In genomic region chr6:33416386-33417126, GRCh38 we compare ENCODE assay signal across 9 cellular contexts. TPM values are rescaled to one million over a fixed set of nuclear protein-coding genes. Genes with fewer than 3 reads are reported as not detected.
DNase-seq lines count a peak whose midpoint lies in the region; ATAC-seq and TF ChIP-seq lines count a peak whose summit lies in the region.
"Had no signal": no experiment of that assay in that cellular context is flagged by ENCODE, and none has a peak within 500 bp of the region (broad histone marks: within the 10 kb centered on the region; RNA-seq: fewer than 3 reads in every experiment).

No MANE protein-coding gene starts in this region.

- peaks cover 55% of the 10 kb centered on the region for H3K36me3 Mint-ChIP-seq in CD8-positive, alpha-beta T cell

- no peak for TF ChIP-seq EP300 in neural cell (conservative IDR thresholded peaks at IDR 0.05; ENCODE audit: poor library complexity, severe bottlenecking)

- peaks cover 39% of the 10 kb centered on the region for H3K79me2 ChIP-seq in neural cell (replicated peaks; ENCODE audit: insufficient read depth, low read length)

- no peaks in the 10 kb centered on the region for H3K27me3 Mint-ChIP-seq in CD8-positive, alpha-beta T cell (ENCODE audit: low read depth)

- H3K27ac ChIP-seq in CD8-positive, alpha-beta T cell (ENCODE audit: low read depth, low read length) = peak overlapping the region; percentile 80
- H3K27ac ChIP-seq in neural cell (ENCODE audit: low read length) = peak overlapping the region; percentile 92

- intact Hi-C loops in CD8-positive, alpha-beta T cell (cut with DNase I, micrococcal nuclease) = loop anchor here (5.0 to 10.0 kb wide), 6 partner anchors 214 to 1292 kb away; partner anchors contain the start of genes GPSM3 (in 2 of the 2), PBX2 (in 2 of the 2), ATF6B (in 1 of the 2) and HMGA1 (in 1 of the 2)

- TF ChIP-seq RAD21 in neural cell (conservative IDR thresholded peaks at IDR 0.05) = no peak

- no peak for DNase-seq in CD8-positive, alpha-beta T cell
- DNase-seq in M059J (ENCODE audit: low read depth) = peak; percentile 54
- DNase-seq in choroid plexus epithelial cell (ENCODE audit: low read depth) = no peak
- DNase-seq in GF-D8 (lab: John Stamatoyannopoulos, UW) = no peak
- no peak for DNase-seq in NCI-H1436 treated with DMSO at 0.1 percent for 48 hours (lab: John Stamatoyannopoulos, UW)
- DNase-seq in KG1 (lab: John Stamatoyannopoulos, UW) = no peak
- DNase-seq: occipital lobe had no signal

- H3K4me1 ChIP-seq in CD8-positive, alpha-beta T cell (ENCODE audit: insufficient read depth, low read length) = peaks cover 82% of the 10 kb centered on the region

- H3K4me3 ChIP-seq in CD8-positive, alpha-beta T cell (ENCODE audit: low read depth, low read length) = peak overlapping the region; percentile 70
- H3K4me3 ChIP-seq in choroid plexus epithelial cell (ENCODE audit: low read depth, low read length) = peak overlapping the region; percentile 69
- H3K4me3 ChIP-seq in neural cell (ENCODE audit: low read length) = peak overlapping the region; percentile 87

- H3K4me2 ChIP-seq in neural cell (ENCODE audit: low read length) = peak overlapping the region; percentile 74

- H3K9me2 ChIP-seq in neural cell (ENCODE audit: insufficient read depth, low read length) = no peaks in the 10 kb centered on the region

- H3K27ac Mint-ChIP-seq in CD8-positive, alpha-beta T cell = peak overlapping the region; percentile 97

- peaks cover 84% of the 10 kb centered on the region for H3K4me1 Mint-ChIP-seq in CD8-positive, alpha-beta T cell (ENCODE audit: low read depth)

- POLR2A ChIA-PET in CD8-positive, alpha-beta T cell (lab: Charles Lee) = interaction anchor here (0.9 to 3.6 kb wide), 7 partner anchors 9 to 445 kb away, joined by 3 to 13 read pairs (median 3); partner anchors contain the start of genes PFDN6 and WDR46

- CTCF ChIA-PET in CD8-positive, alpha-beta T cell (lab: Charles Lee) = interaction anchor here (1.2 to 1.7 kb wide), 4 partner anchors 9 to 26 kb away, joined by 4 to 6 read pairs (median 5); no protein-coding TSS in a partner anchor

- H3K9ac ChIP-seq in neural cell (ENCODE audit: low read length) = peak overlapping the region; percentile 96

- no peak for ATAC-seq in CD8-positive, alpha-beta T cell
- no peak for ATAC-seq in GM21576 (IDR thresholded peaks at IDR 0.05; ENCODE audit: unreplicated experiment)

- peak overlapping the region; percentile 94 for H3K4me3 Mint-ChIP-seq in CD8-positive, alpha-beta T cell

- peaks cover 10% of the 10 kb centered on the region for H3F3A ChIP-seq in neural cell (ENCODE audit: insufficient read depth, low read length, poor library complexity, severe bottlenecking)

- no peaks in the 10 kb centered on the region for H3K9me3 ChIP-seq in CD8-positive, alpha-beta T cell (ENCODE audit: low read length)
- no peaks in the 10 kb centered on the region for H3K9me3 ChIP-seq in neural cell (ENCODE audit: low read length)

- no peaks in the 10 kb centered on the region for H4K20me1 ChIP-seq in neural cell (ENCODE audit: insufficient read depth)

- peaks cover 22% of the 10 kb centered on the region for H3K36me3 ChIP-seq in CD8-positive, alpha-beta T cell (ENCODE audit: insufficient read depth, low read length)
- peaks cover 4% of the 10 kb centered on the region for H3K36me3 ChIP-seq in neural cell (ENCODE audit: insufficient read depth, low read length)

- no peak overlapping the region for H2AFZ ChIP-seq in neural cell (ENCODE audit: low read depth, low read length)

- H3K27me3 ChIP-seq in CD8-positive, alpha-beta T cell (ENCODE audit: insufficient read depth, low read length) = no peaks in the 10 kb centered on the region
- no peaks in the 10 kb centered on the region for H3K27me3 ChIP-seq in neural cell (ENCODE audit: insufficient read depth, low read depth, low read length)

- H3K9me3 Mint-ChIP-seq in CD8-positive, alpha-beta T cell = no peaks in the 10 kb centered on the region

- no peak for TF ChIP-seq CTCF in CD8-positive, alpha-beta T cell (IDR thresholded peaks at IDR 0.05)
- TF ChIP-seq CTCF in choroid plexus epithelial cell (conservative IDR thresholded peaks at IDR 0.05; ENCODE audit: low read depth, low read length) (no peak), neural cell (IDR thresholded peaks at IDR 0.05; ENCODE audit: poor library complexity, severe bottlenecking) (no peak)

TF ChIP-seq in neural cell, 6 proteins besides CTCF, POLR2A, EP300 and RAD21:
- TF ChIP-seq EZH2 (IDR thresholded peaks at IDR 0.05; ENCODE audit: borderline replicate concordance, insufficient read depth, low read length, poor library complexity, severe bottlenecking) = no peak
- no peak for TF ChIP-seq POLR2AphosphoS5 (IDR thresholded peaks at IDR 0.05)
- TF ChIP-seq MXI1 (conservative IDR thresholded peaks at IDR 0.05; ENCODE audit: poor library complexity, severe bottlenecking) = no peak
- TF ChIP-seq SMC3 (conservative IDR thresholded peaks at IDR 0.05; ENCODE audit: poor library complexity) = no peak
- no peak for TF ChIP-seq REST (IDR thresholded peaks at IDR 0.05; ENCODE audit: borderline replicate concordance)
- no peak for TF ChIP-seq TAF1 (IDR thresholded peaks at IDR 0.05; ENCODE audit: low read depth)
TF ChIP-seq in neural cell: peak in this region for 0.

RNA-seq across cellular contexts. Expression of gene CUTA, which starts 1.4 kb away (rescaled TPM):
- 100 to 1,000 TPM; 159 to 177 TPM for total RNA-seq in CD8-positive, alpha-beta T cell
- total RNA-seq in M059J (2014; rRNA removed; shearing (Covaris generic)) = 610 and 623 TPM in 2 replicates
- 341 and 343 TPM in 2 replicates for polyA plus RNA-seq in neural cell
- 124 and 125 TPM in 2 replicates for polyA minus RNA-seq in neural cell

RNA-seq across cellular contexts. Expression of gene SYNGAP1, which starts 3.3 kb away (rescaled TPM):
- 10 to 100 TPM; 54.3 to 64.1 TPM for total RNA-seq in CD8-positive, alpha-beta T cell
- 2.5 and 5.7 TPM in 2 replicates for total RNA-seq in M059J (2014; rRNA removed; shearing (Covaris generic))
- polyA plus RNA-seq in neural cell = 4.3 and 5.9 TPM in 2 replicates
- polyA minus RNA-seq in neural cell = 24.0 and 24.1 TPM in 2 replicates

RNA-seq across cellular contexts. Expression of gene PHF1, which starts 5.7 kb away (rescaled TPM):
- total RNA-seq in CD8-positive, alpha-beta T cell = 100 to 1,000 TPM; 560 to 588 TPM
- 61.9 and 67.3 TPM in 2 replicates for total RNA-seq in M059J (2014; rRNA removed; shearing (Covaris generic))
- polyA plus RNA-seq in neural cell = 102 and 112 TPM in 2 replicates
- 33.4 and 34.6 TPM in 2 replicates for polyA minus RNA-seq in neural cell

RNA-seq across cellular contexts. Expression of gene KIFC1, which starts 24.9 kb away (rescaled TPM):
- 1 to 10 TPM; 1.6 to 2.1 TPM for total RNA-seq in CD8-positive, alpha-beta T cell
- 130 and 159 TPM in 2 replicates for total RNA-seq in M059J (2014; rRNA removed; shearing (Covaris generic))
- 0.52 and 2.1 TPM in 2 replicates for polyA plus RNA-seq in neural cell
- polyA minus RNA-seq in neural cell = 1.2 and 1.4 TPM in 2 replicates

RNA-seq across cellular contexts. Expression of gene ZBTB9, which starts 37.8 kb away (rescaled TPM):
- 1 to 10 TPM; 7.1 to 9.5 TPM for total RNA-seq in CD8-positive, alpha-beta T cell
- total RNA-seq in M059J (2014; rRNA removed; shearing (Covaris generic)) = 6.6 and 9.8 TPM in 2 replicates
- polyA plus RNA-seq in neural cell = 6.8 and 7.7 TPM in 2 replicates
- 15.2 and 18.3 TPM in 2 replicates for polyA minus RNA-seq in neural cell
